10 cellular contexts compared by ENCODE assay signal in genomic region chr2:174522553-174522952, GRCh38. TPM values are rescaled to one million over a fixed set of nuclear protein-coding genes. Genes with fewer than 3 reads are reported as not detected.
DNase-seq lines count a peak whose midpoint lies in the region; ATAC-seq and TF ChIP-seq lines count a peak whose summit lies in the region.
"Had no signal": no experiment of that assay in that cellular context is flagged by ENCODE, and none has a peak within 500 bp of the region (broad histone marks: within the 10 kb centered on the region; RNA-seq: fewer than 3 reads in every experiment).

No MANE protein-coding gene starts in this region.

- H3K4me3 Mint-ChIP-seq in Caco-2 (ENCODE audit: unreplicated experiment) (no peak overlapping the region), chondrocyte (ENCODE audit: unreplicated experiment) (no peak overlapping the region), neural crest cell (no peak overlapping the region)

- H3K4me1 ChIP-seq in Caco-2 = no peaks in the 10 kb centered on the region
- H3K4me1 ChIP-seq: uterus had no signal

- DNase-seq in Caco-2 (no peak), NB4 (ENCODE audit: low read depth) (peak; percentile 58), chondrocyte (ENCODE audit: low spot score) (no peak), neural crest cell (ENCODE audit: low read depth, low spot score) (no peak), NCI-H748 (lab: John Stamatoyannopoulos, UW; ENCODE audit: unreplicated experiment) (no peak), kidney glomerular epithelial cell (lab: John Stamatoyannopoulos, UW) (no peak)
- DNase-seq in activated CD8-positive, alpha-beta memory T cell treated with anti-CD3 and anti-CD28 coated beads, Interleukin-2, amount 50 U/mL, for 4 hours = no peak
- DNase-seq: uterus had no signal

- no peaks in the 10 kb centered on the region for H3K27me3 ChIP-seq in Caco-2 (replicated peaks; ENCODE audit: control insufficient read depth, insufficient read depth, low read length)
- H3K27me3 ChIP-seq: uterus had no signal

- intact Hi-C loops in Caco-2 (cut with micrococcal nuclease; ENCODE audit: unreplicated experiment) = loop anchor here (1.0 kb wide), 2 partner anchors 35 to 60 kb away; partner anchors contain the start of gene GPR155

- POLR2A ChIA-PET in Caco-2 (lab: Charles Lee) = no interaction called here

- H3K4me3 ChIP-seq in Caco-2 (ENCODE audit: low read depth, low read length) = no peak overlapping the region
- H3K4me3 ChIP-seq in NB4 (ENCODE audit: low read depth, low read length) = no peak overlapping the region
- H3K4me3 ChIP-seq: uterus had no signal

- TF ChIP-seq CTCF in Caco-2 (IDR thresholded peaks at IDR 0.05; ENCODE audit: insufficient read depth in 1 of 2, low read depth in 1 of 2, low read length in 1 of 2, severe bottlenecking in 1 of 2, unreplicated experiment in 1 of 2) (peak; percentile 26 to 30), NB4 (IDR thresholded peaks at IDR 0.05; ENCODE audit: low read depth, low read length) (no peak), chondrocyte (IDR thresholded peaks at IDR 0.05) (peak; percentile 74), neural crest cell (conservative IDR thresholded peaks at IDR 0.05) (peak; percentile 47)

- peaks cover 4% of the 10 kb centered on the region for H3K27me3 Mint-ChIP-seq in Caco-2 (ENCODE audit: insufficient read depth, unreplicated experiment)
- H3K27me3 Mint-ChIP-seq in chondrocyte (ENCODE audit: low read depth) = peaks cover 19% of the 10 kb centered on the region
- peaks cover 6% of the 10 kb centered on the region for H3K27me3 Mint-ChIP-seq in neural crest cell (ENCODE audit: low read depth)

- H3K27ac Mint-ChIP-seq in Caco-2 (ENCODE audit: unreplicated experiment) (no peak overlapping the region), chondrocyte (ENCODE audit: unreplicated experiment) (no peak overlapping the region), neural crest cell (ENCODE audit: unreplicated experiment) (no peak overlapping the region)

- peaks cover 43% of the 10 kb centered on the region for H3K9me3 Mint-ChIP-seq in Caco-2 (ENCODE audit: unreplicated experiment)
- H3K9me3 Mint-ChIP-seq in chondrocyte (ENCODE audit: low read depth) = peaks cover 4% of the 10 kb centered on the region
- peaks cover 11% of the 10 kb centered on the region for H3K9me3 Mint-ChIP-seq in neural crest cell

- no peak for ATAC-seq in GM21381 (IDR thresholded peaks at IDR 0.05; ENCODE audit: unreplicated experiment)
- ATAC-seq: activated CD4-positive, CD25-positive, alpha-beta regulatory T cell treated with anti-CD3 and anti-CD28 coated beads, Interleukin-2, amount 50 U/mL, for 24 hours had no signal

- no peak for TF ChIP-seq POLR2A in NB4 (IDR thresholded peaks at IDR 0.05; ENCODE audit: extremely low read depth, insufficient read length)

- no TSS peak for BruUV-seq in Caco-2 (replicated peaks; lab: Mats Ljungman, UMichigan)

- no peaks in the 10 kb centered on the region for H3K36me3 ChIP-seq in Caco-2 (ENCODE audit: control insufficient read depth, insufficient read depth, low read length)
- H3K36me3 ChIP-seq: uterus had no signal

- peaks cover 7% of the 10 kb centered on the region for H3K4me1 Mint-ChIP-seq in Caco-2 (ENCODE audit: low read depth, unreplicated experiment)
- H3K4me1 Mint-ChIP-seq in chondrocyte (ENCODE audit: low read depth) = no peaks in the 10 kb centered on the region
- peaks cover 5% of the 10 kb centered on the region for H3K4me1 Mint-ChIP-seq in neural crest cell

- no peaks in the 10 kb centered on the region for H3K9me3 ChIP-seq in Caco-2
- H3K9me3 ChIP-seq: uterus had no signal

- H3K36me3 Mint-ChIP-seq in Caco-2 (ENCODE audit: insufficient read depth, unreplicated experiment) = no peaks in the 10 kb centered on the region
- no peaks in the 10 kb centered on the region for H3K36me3 Mint-ChIP-seq in chondrocyte (ENCODE audit: low read depth)
- H3K36me3 Mint-ChIP-seq in neural crest cell (ENCODE audit: low read depth) = peaks cover 10% of the 10 kb centered on the region

- CTCF ChIA-PET in Caco-2 (lab: Charles Lee) = interaction anchor here (0.5 to 0.6 kb wide), 2 partner anchors 15 to 51 kb away, joined by 4 to 5 read pairs; no protein-coding TSS in a partner anchor

RNA-seq across cellular contexts. Expression of gene GPR155, which starts 35.7 kb away (rescaled TPM):
- 0.53 and 1.0 TPM in 2 replicates for total RNA-seq in Caco-2 (2022)
- total RNA-seq in chondrocyte = 11.6 to 15.3 TPM (median 12.8 TPM) in 3 replicates
- total RNA-seq in neural crest cell = 1.5 and 1.7 TPM in 2 replicates
